Comparison of ENCODE assay signal across 16 cellular contexts in genomic region chr3:43183456-43183855, GRCh38.
DNase-seq lines count a peak whose midpoint lies in the region; ATAC-seq, FAIRE-seq and TF ChIP-seq lines count a peak whose summit lies in the region.
"Had no signal": no experiment of that assay in that cellular context is flagged by ENCODE, and none has a peak within 500 bp of the region (broad histone marks: within the 10 kb centered on the region; RNA-seq: fewer than 3 reads in every experiment).

No MANE protein-coding gene starts in this region.

- H3K9me3 ChIP-seq in SK-N-SH (no peaks in the 10 kb centered on the region), K562 (replicated peaks; ENCODE audit: control insufficient read depth, insufficient read depth, low read depth, low read length) (no peaks in the 10 kb centered on the region)
- H3K9me3 ChIP-seq: BLaER1 had no signal

- no peaks in the 10 kb centered on the region for H3K27me3 Mint-ChIP-seq in natural killer cell treated with Interleukin-12 subunit alpha and Interleukin-12 subunit beta and Interleukin-15 and Interleukin-18, amount 100 ng/mL, for 72 hours

- intact Hi-C loops in K562 (cut with micrococcal nuclease), result no loop called here

- no peaks in the 10 kb centered on the region for H3F3A ChIP-seq in SK-N-SH (replicated peaks; ENCODE audit: insufficient read depth)

- no peaks in the 10 kb centered on the region for H3K79me2 ChIP-seq in SK-N-SH (ENCODE audit: insufficient read depth)
- no peaks in the 10 kb centered on the region for H3K79me2 ChIP-seq in K562 (ENCODE audit: control insufficient read depth, insufficient read depth, low read length)

- H3K9ac ChIP-seq in SK-N-SH, result no peak overlapping the region
- no peak overlapping the region for H3K9ac ChIP-seq in K562 (ENCODE audit: insufficient read depth in 1 of 2, low read depth in 2 of 2, low read length in 2 of 2)
- H3K9ac ChIP-seq: BLaER1 had no signal

- H3K36me3 ChIP-seq in SK-N-SH (replicated peaks in 1 of 2; ENCODE audit: control insufficient read depth in 1 of 2, insufficient read depth in 2 of 2, low read length in 1 of 2) (no peaks in the 10 kb centered on the region), K562 (ENCODE audit: control insufficient read depth, insufficient read depth, low read length) (no peaks in the 10 kb centered on the region)
- H3K36me3 ChIP-seq: BLaER1 had no signal

- H3K36me3 Mint-ChIP-seq in natural killer cell treated with Interleukin-12 subunit alpha and Interleukin-12 subunit beta and Interleukin-15 and Interleukin-18, amount 100 ng/mL, for 72 hours, result no peaks in the 10 kb centered on the region

- H3K9me3 Mint-ChIP-seq in natural killer cell treated with Interleukin-12 subunit alpha and Interleukin-12 subunit beta and Interleukin-15 and Interleukin-18, amount 100 ng/mL, for 72 hours, result no peaks in the 10 kb centered on the region

- no peak for ATAC-seq in K562
- ATAC-seq in HG03135 (IDR thresholded peaks at IDR 0.05; ENCODE audit: unreplicated experiment), result no peak
- ATAC-seq in natural killer cell treated with Interleukin-12 subunit alpha and Interleukin-12 subunit beta and Interleukin-15 and Interleukin-18, amount 100 ng/mL, for 72 hours, result no peak
- ATAC-seq: GM12878, GM23338 had no signal

- in situ Hi-C loops in K562 (cut with MboI), result no loop called here

- FAIRE-seq in K562 (lab: Jason Lieb, UNC), result no peak
- FAIRE-seq: GM12878 had no signal

- TF ChIP-seq RAD21 in SK-N-SH (IDR thresholded peaks at IDR 0.05; ENCODE audit: low read length) (no peak; the same call in 1 of the 2 replicates), K562 (CRISPR knock-in tag; conservative IDR thresholded peaks at IDR 0.05 in 1 of 2, IDR thresholded peaks at IDR 0.05 in 1 of 2) (no peak)

- peak overlapping the region in 1 of 2 experiments; percentile 62; a peak in 2 of 4 replicates for H3K27ac ChIP-seq in SK-N-SH (ENCODE audit: low read depth in 2 of 2, low read length in 1 of 2)
- no peak overlapping the region for H3K27ac ChIP-seq in K562 (ENCODE audit: extremely low read depth, low read depth, low read length)
- no peak overlapping the region for H3K27ac ChIP-seq in coronary artery
- H3K27ac ChIP-seq: 22Rv1, BLaER1 had no signal

- 22% methylated on average over 2 of the region's 2 CpGs for WGBS in SK-N-SH (ENCODE audit: low lambda C conversion rate)
- 0% methylated on average over 2 of the region's 2 CpGs for WGBS in K562 (ENCODE audit: insufficient coverage, low coverage, missing lambda C conversion rate)

- POLR2A ChIA-PET in SK-N-SH (lab: Yijun Ruan, JAX) (no interaction called here), K562 (lab: Yijun Ruan, JAX) (interaction anchor here (0.8 kb wide), 1 partner anchor 18 kb away, joined by 3 read pairs; no protein-coding TSS in a partner anchor)

- TF ChIP-seq EP300 in SK-N-SH (IDR thresholded peaks at IDR 0.05; ENCODE audit: borderline replicate concordance in 1 of 2, low read depth in 1 of 2, low read length in 1 of 2), result peak in 1 of 2 experiments; percentile 80; a peak in 2 of 4 replicates
- TF ChIP-seq EP300 in K562 (IDR thresholded peaks at IDR 0.05; ENCODE audit: low read length), result no peak

- H3K27me3 ChIP-seq in SK-N-SH (ENCODE audit: insufficient read depth) (no peaks in the 10 kb centered on the region), K562 (ENCODE audit: control insufficient read depth in 2 of 2, insufficient read depth in 2 of 2, low read length in 2 of 2) (peaks cover 5 to 37% of the 10 kb centered on the region in 2 experiments; a peak in 4 of 5 replicates)
- H3K27me3 ChIP-seq: BLaER1 had no signal

- no peaks in the 10 kb centered on the region for H3K9me2 ChIP-seq in SK-N-SH

- TF ChIP-seq POLR2A in K562 (conservative IDR thresholded peaks at IDR 0.05), result no peak

- no TSS peak for BruUV-seq in K562 (replicated peaks; lab: Mats Ljungman, UMichigan)

- H2AFZ ChIP-seq in SK-N-SH (ENCODE audit: low read depth), result no peak overlapping the region
- H2AFZ ChIP-seq in K562 (ENCODE audit: low read depth, low read length), result no peak overlapping the region
- H2AFZ ChIP-seq: GM23338 had no signal

- CTCF ChIA-PET in SK-N-SH (lab: Yijun Ruan, JAX), result interaction anchor here (0.6 kb wide), 1 partner anchor 1015 kb away, joined by 3 read pairs; no protein-coding TSS in a partner anchor
- CTCF ChIA-PET in K562 (lab: Yijun Ruan, JAX; ENCODE audit: low intra/inter-chr PET ratio), result no interaction called here

- peaks cover 36 to 38% of the 10 kb centered on the region in 2 donors for H3K4me1 Mint-ChIP-seq in natural killer cell treated with Interleukin-12 subunit alpha and Interleukin-12 subunit beta and Interleukin-15 and Interleukin-18, amount 100 ng/mL, for 72 hours (ENCODE audit: low read depth in 2 of 2)

- peaks cover 0 to 12% of the 10 kb centered on the region in 2 experiments; a peak in 2 of 4 replicates for H3K4me1 ChIP-seq in SK-N-SH (ENCODE audit: control insufficient read depth in 1 of 2, insufficient read depth in 2 of 2, low read depth in 1 of 2, low read length in 1 of 2)
- no peaks in the 10 kb centered on the region; a peak in 1 of 5 replicates for H3K4me1 ChIP-seq in K562 (replicated peaks in 1 of 2; ENCODE audit: control insufficient read depth in 2 of 2, insufficient read depth in 2 of 2, low read length in 2 of 2)

- no peak overlapping the region for H3K4me3 ChIP-seq in AG10803 (ENCODE audit: low read length)
- H3K4me3 ChIP-seq in SK-N-SH (ENCODE audit: low read depth in 2 of 2, low read length in 1 of 2), result no peak overlapping the region
- H3K4me3 ChIP-seq in K562, result no peak overlapping the region
- H3K4me3 ChIP-seq in fibroblast of villous mesenchyme (ENCODE audit: low read depth, low read length), result no peak overlapping the region
- H3K4me3 ChIP-seq in coronary artery, result no peak overlapping the region
- H3K4me3 ChIP-seq: BLaER1, GM12878, GM23338 had no signal

- TF ChIP-seq CTCF in AG10803 (conservative IDR thresholded peaks at IDR 0.05; ENCODE audit: low read length), result no peak
- TF ChIP-seq CTCF in SK-N-SH (IDR thresholded peaks at IDR 0.05), result no peak
- TF ChIP-seq CTCF in K562 (IDR thresholded peaks at IDR 0.05 in 2 of 3, conservative IDR thresholded peaks at IDR 0.05 in 1 of 3; ENCODE audit: insufficient read depth in 2 of 3, low read depth in 1 of 3, low read length in 3 of 3), result no peak
- no peak for TF ChIP-seq CTCF in fibroblast of villous mesenchyme (IDR thresholded peaks at IDR 0.05; ENCODE audit: insufficient read depth, low read depth, low read length)
- no peak for TF ChIP-seq CTCF in coronary artery (IDR thresholded peaks at IDR 0.05)

- H3K9me1 ChIP-seq in K562 (ENCODE audit: control insufficient read depth, insufficient read depth, low read length), result no peaks in the 10 kb centered on the region

- H3K4me3 Mint-ChIP-seq in natural killer cell treated with Interleukin-12 subunit alpha and Interleukin-12 subunit beta and Interleukin-15 and Interleukin-18, amount 100 ng/mL, for 72 hours, result no peak overlapping the region
- H3K4me3 Mint-ChIP-seq: GM23338 had no signal

- peak; percentile 46 for DNase-seq in AG10803 (ENCODE audit: low read depth)
- peak; percentile 23 for DNase-seq in SK-N-SH
- no peak for DNase-seq in K562 (ENCODE audit: extremely low read depth in 1 of 4, low spot score in 3 of 4)
- DNase-seq in fibroblast of villous mesenchyme (ENCODE audit: low read depth), result peak; percentile 88
- DNase-seq in foreskin melanocyte, result no peak
- DNase-seq in coronary artery (ENCODE audit: low spot score), result no peak
- DNase-seq in natural killer cell treated with Interleukin-12 subunit alpha and Interleukin-12 subunit beta and Interleukin-15 and Interleukin-18, amount 100 ng/mL, for 72 hours (ENCODE audit: low spot score), result no peak
- DNase-seq: AML-193, Calu3, DMS 273 treated with DMSO at 0.1 percent for 48 hours, H7 had no signal

- H4K20me1 ChIP-seq in SK-N-SH (ENCODE audit: insufficient read depth) (no peaks in the 10 kb centered on the region), K562 (replicated peaks; ENCODE audit: control insufficient read depth, insufficient read depth, low read length) (no peaks in the 10 kb centered on the region)
- H4K20me1 ChIP-seq: BLaER1 had no signal

- no peak overlapping the region for H3K4me2 ChIP-seq in SK-N-SH
- H3K4me2 ChIP-seq in K562 (ENCODE audit: insufficient read depth, low read length), result no peak overlapping the region
- H3K4me2 ChIP-seq: BLaER1, GM23338 had no signal

- H3K27ac Mint-ChIP-seq in natural killer cell treated with Interleukin-12 subunit alpha and Interleukin-12 subunit beta and Interleukin-15 and Interleukin-18, amount 100 ng/mL, for 72 hours, result peak overlapping the region in 1 of 2 donors; percentile 7
- H3K27ac Mint-ChIP-seq: GM23338 had no signal

TF ChIP-seq in SK-N-SH, 30 proteins besides CTCF, POLR2A, EP300 and RAD21 (continues in another document):
- TF ChIP-seq TCF12 (IDR thresholded peaks at IDR 0.05) (no peak), POLR2AphosphoS5 (IDR thresholded peaks at IDR 0.05; ENCODE audit: low read depth, low read length) (no peak), PBX3 (IDR thresholded peaks at IDR 0.05) (no peak), TAF1 (IDR thresholded peaks at IDR 0.05; ENCODE audit: borderline replicate concordance, low read depth, low read length) (no peak)

TF ChIP-seq in K562, 482 proteins besides CTCF, POLR2A, EP300 and RAD21:
- TF ChIP-seq MEF2D (tag; conservative IDR thresholded peaks at IDR 0.05; ENCODE audit: low read depth) (no peak), DEAF1 (CRISPR knock-in tag; IDR thresholded peaks at IDR 0.05) (0 out of 2 replicates have a peak, but pooled peaks have one; percentile 6)

Comparison
In these comparisons a context has a peak if more than half of its experiments do, and no peak if none do; other contexts are left out.
1. DNase-seq: peak in AG10803 (single experiment), SK-N-SH (single experiment) and fibroblast of villous mesenchyme (single experiment); none in K562 (0 of 4), foreskin melanocyte (single experiment), coronary artery (single experiment) and natural killer cell treated with Interleukin-12 subunit alpha and Interleukin-12 subunit beta and Interleukin-15 and Interleukin-18, amount 100 ng/mL, for 72 hours (single experiment).